ENCODE assay signal across 23 cellular contexts in genomic region chr6:76984572-76984971, GRCh38.
DNase-seq lines count a peak whose midpoint lies in the region; TF ChIP-seq lines count a peak whose summit lies in the region.
"Had no signal": no experiment of that assay in that cellular context is flagged by ENCODE, and none has a peak within 500 bp of the region (broad histone marks: within the 10 kb centered on the region; RNA-seq: fewer than 3 reads in every experiment).

No MANE protein-coding gene starts in this region.

- intact Hi-C loops in MCF 10A (cut with micrococcal nuclease), result no loop called here
- intact Hi-C loops in breast epithelium (cut with DNase I; ENCODE audit: low total_unique reads), result no loop called here
- intact Hi-C loops in esophagus muscularis mucosa (cut with DNase I), result no loop called here

- H3K36me3 ChIP-seq in breast epithelium, result no peaks in the 10 kb centered on the region
- H3K36me3 ChIP-seq in HAP-1 (replicated peaks), result no peaks in the 10 kb centered on the region
- H3K36me3 ChIP-seq in esophagus muscularis mucosa, result no peaks in the 10 kb centered on the region
- H3K36me3 ChIP-seq: SJSA1 had no signal

- TF ChIP-seq POLR2A in breast epithelium (IDR thresholded peaks at IDR 0.05) (no peak), esophagus muscularis mucosa (IDR thresholded peaks at IDR 0.05; ENCODE audit: low read depth) (no peak)

- H3K4me3 ChIP-seq in breast epithelium (no peak overlapping the region), epithelial cell of esophagus (ENCODE audit: low read length) (no peak overlapping the region), HAP-1 (no peak overlapping the region), esophagus muscularis mucosa (no peak overlapping the region)
- H3K4me3 ChIP-seq: GM12878, GM23338, K562, SJSA1 had no signal

- H3K27me3 Mint-ChIP-seq in MCF 10A (ENCODE audit: insufficient read depth, unreplicated experiment), result no peaks in the 10 kb centered on the region

- H3K4me1 ChIP-seq in breast epithelium (no peaks in the 10 kb centered on the region), HAP-1 (no peaks in the 10 kb centered on the region), esophagus muscularis mucosa (no peaks in the 10 kb centered on the region)
- H3K4me1 ChIP-seq: SJSA1 had no signal

- TF ChIP-seq CTCF in MCF 10A (IDR thresholded peaks at IDR 0.05; ENCODE audit: unreplicated experiment) (no peak), breast epithelium (IDR thresholded peaks at IDR 0.05) (no peak), epithelial cell of esophagus (IDR thresholded peaks at IDR 0.05; ENCODE audit: insufficient read depth, low read depth, low read length, missing control alignments) (no peak), esophagus muscularis mucosa (IDR thresholded peaks at IDR 0.05) (no peak)

- H3K9me3 Mint-ChIP-seq in MCF 10A (ENCODE audit: unreplicated experiment), result no peaks in the 10 kb centered on the region
- H3K9me3 Mint-ChIP-seq: HFFc6 had no signal

- CTCF ChIA-PET in MCF 10A (lab: Yijun Ruan, JAX), result interaction anchor here (0.7 to 1.3 kb wide), 2 partner anchors 12 to 473 kb away, joined by 3 read pairs; no protein-coding TSS in a partner anchor

- H3K27me3 ChIP-seq in breast epithelium (no peaks in the 10 kb centered on the region), HAP-1 (ENCODE audit: low read depth) (no peaks in the 10 kb centered on the region), esophagus muscularis mucosa (no peaks in the 10 kb centered on the region)
- H3K27me3 ChIP-seq: SJSA1 had no signal

- H3K4me1 Mint-ChIP-seq in MCF 10A (ENCODE audit: insufficient read depth, unreplicated experiment), result peaks cover 6% of the 10 kb centered on the region
- H3K4me1 Mint-ChIP-seq: GM23338 had no signal

- POLR2A ChIA-PET in MCF 10A (lab: Yijun Ruan, JAX), result no interaction called here

- in situ Hi-C loops in HAP-1 (cut with MboI; ENCODE audit: low sequenced_read_pairs), result no loop called here

- H3K9me3 ChIP-seq in breast epithelium, result peaks cover 0 to 11% of the 10 kb centered on the region in 2 donors
- H3K9me3 ChIP-seq in HAP-1, result no peaks in the 10 kb centered on the region
- peaks cover 0 to 13% (median 0%) of the 10 kb centered on the region in 4 donors for H3K9me3 ChIP-seq in esophagus muscularis mucosa
- H3K9me3 ChIP-seq: SJSA1 had no signal

- no TSS peak for BruUV-seq in MCF 10A (replicated peaks; lab: Mats Ljungman, UMichigan)

- no peak for TF ChIP-seq EP300 in esophagus muscularis mucosa (IDR thresholded peaks at IDR 0.05)

- DNase-seq in MCF 10A (ENCODE audit: unreplicated experiment) (peak; percentile 6), breast epithelium (ENCODE audit: low spot score in 2 of 2) (no peak), NCI-H226 (peak; percentile 5), epithelial cell of esophagus (ENCODE audit: low read depth) (peak; percentile 53), stromal cell of bone marrow (ENCODE audit: low read depth) (peak; percentile 2), HAP-1 (ENCODE audit: low spot score in 2 of 2) (no peak), esophagus muscularis mucosa (ENCODE audit: extremely low spot score) (no peak), COLO668 (lab: John Stamatoyannopoulos, UW; ENCODE audit: unreplicated experiment) (no peak)
- DNase-seq: 8988T, AML-193, DMS79, HFFc6, NCI-H1092 treated with DMSO at 0.1 percent for 48 hours, NCI-H2029 treated with DMSO at 0.1 percent for 48 hours, NCI-H2171, NCI-H524 treated with DMSO at 0.1 percent for 48 hours, NCI-H82, SW 1271 had no signal

- H3K27ac ChIP-seq in breast epithelium, result no peak overlapping the region
- H3K27ac ChIP-seq in esophagus muscularis mucosa (replicated peaks in 1 of 4), result no peak overlapping the region
- H3K27ac ChIP-seq: C4-2B, SJSA1 had no signal

- no peak overlapping the region for H3K4me3 Mint-ChIP-seq in MCF 10A (ENCODE audit: unreplicated experiment)
- H3K4me3 Mint-ChIP-seq: GM23338, HFFc6 had no signal

- H3K27ac Mint-ChIP-seq in MCF 10A (ENCODE audit: low read depth, unreplicated experiment), result no peak overlapping the region
- H3K27ac Mint-ChIP-seq: GM23338, HFFc6 had no signal

- no peaks in the 10 kb centered on the region for H3K36me3 Mint-ChIP-seq in MCF 10A (ENCODE audit: insufficient read depth, unreplicated experiment)

Comparison
In these comparisons a context has a peak if more than half of its experiments do, and no peak if none do; other contexts are left out.
1. DNase-seq: peak in MCF 10A (single experiment), NCI-H226 (single experiment), epithelial cell of esophagus (single experiment) and stromal cell of bone marrow (single experiment); none in breast epithelium (0 of 2), HAP-1 (0 of 2), esophagus muscularis mucosa (single experiment) and COLO668 (single experiment).